In the genomic region with DNA sequence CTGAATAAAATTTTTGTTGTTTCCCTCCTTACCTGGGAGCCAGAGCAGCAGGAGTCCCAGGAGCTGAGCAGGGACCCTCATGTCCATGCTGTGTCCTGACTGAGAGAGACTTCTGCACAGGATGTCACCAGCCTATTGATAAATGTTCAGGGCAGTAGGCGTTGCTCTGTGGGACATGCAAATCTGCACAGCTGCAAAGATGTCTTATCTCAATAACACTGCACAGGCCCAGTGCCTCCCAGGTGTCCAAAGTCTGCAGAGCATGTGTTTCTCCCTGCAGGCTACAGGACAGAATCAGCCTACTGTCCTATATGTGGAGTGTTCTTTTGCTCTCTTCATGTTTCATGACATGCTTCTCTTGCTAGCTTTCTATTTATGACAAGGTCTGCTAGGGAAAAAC, we compare ENCODE assay signal across 8 cellular contexts.
A peak's percentile ranks its signal among the peaks of the same experiment; 100 is the strongest.
DNase-seq lines count a peak whose midpoint lies in the region; ATAC-seq, FAIRE-seq and TF ChIP-seq lines count a peak whose summit lies in the region.
"Not testable (repeated sequence)": the region's sequence is repeated elsewhere in the genome, so short reads cannot be mapped to it uniquely, and the experiment has no call there.

No MANE protein-coding gene starts in this region.

- H3K4me1 Mint-ChIP-seq in activated B cell treated with CpG ODN at 0.5 μM for 24 hours, result peaks cover 15% of the 10 kb centered on the region

- H3K9ac ChIP-seq in BLaER1, result not testable (repeated sequence)

- peak; percentile 87 for ATAC-seq in GM18907 (IDR thresholded peaks at IDR 0.05; ENCODE audit: unreplicated experiment)
- ATAC-seq in GM21423 (IDR thresholded peaks at IDR 0.05; ENCODE audit: unreplicated experiment), result peak; percentile 51
- peak; percentile 90 for ATAC-seq in HG02678 (IDR thresholded peaks at IDR 0.05; ENCODE audit: unreplicated experiment)
- ATAC-seq in HG03095 (IDR thresholded peaks at IDR 0.05; ENCODE audit: unreplicated experiment), result peak; percentile 70
- ATAC-seq in activated B cell treated with CpG ODN at 0.5 μM for 24 hours (ENCODE audit: low read depth), result peak; percentile 76

- not testable (repeated sequence) for H3K27ac Mint-ChIP-seq in activated B cell treated with CpG ODN at 0.5 μM for 24 hours

- H3K36me3 Mint-ChIP-seq in activated B cell treated with CpG ODN at 0.5 μM for 24 hours (ENCODE audit: low read depth), result not testable (repeated sequence)

- not testable (repeated sequence) for FAIRE-seq in small intestine (lab: Jason Lieb, UNC)

- peak; percentile 77 for DNase-seq in NAMALWA (ENCODE audit: low spot score)
- not testable (repeated sequence) for DNase-seq in activated B cell treated with CpG ODN at 0.5 μM for 24 hours
- peak; percentile 3 for DNase-seq in small intestine

- not testable (repeated sequence) for H3K36me3 ChIP-seq in BLaER1; small intestine (ENCODE audit: control insufficient read depth in 2 of 2, insufficient read depth in 2 of 2, low read length in 2 of 2)

- H3K4me1 ChIP-seq in BLaER1; small intestine (ENCODE audit: control insufficient read depth in 2 of 2, insufficient read depth in 1 of 2, low read depth in 1 of 2, low read length in 1 of 2): not testable (repeated sequence)

- not testable (repeated sequence) for H4K20me1 ChIP-seq in BLaER1

- H3K4me3 ChIP-seq in BLaER1; small intestine (ENCODE audit: low read depth in 1 of 2, low read length in 2 of 2): not testable (repeated sequence)

- intact Hi-C loops in activated B cell treated with CpG ODN at 0.5 μM for 24 hours (cut with micrococcal nuclease), result not testable (repeated sequence)

- POLR2A ChIA-PET in activated B cell treated with CpG ODN at 0.5 μM for 24 hours (lab: Charles Lee), result not testable (repeated sequence)

- H3K9me3 Mint-ChIP-seq in activated B cell treated with CpG ODN at 0.5 μM for 24 hours, result not testable (repeated sequence)

- not testable (repeated sequence) for TF ChIP-seq CTCF in activated B cell treated with CpG ODN at 0.5 μM for 24 hours (IDR thresholded peaks at IDR 0.05)

- H3K27ac ChIP-seq in BLaER1; small intestine (ENCODE audit: low read depth in 1 of 2, low read length in 1 of 2): not testable (repeated sequence)

- not testable (repeated sequence) for H3K27me3 Mint-ChIP-seq in activated B cell treated with CpG ODN at 0.5 μM for 24 hours

- not testable (repeated sequence) for H3K27me3 ChIP-seq in BLaER1; small intestine (ENCODE audit: control insufficient read depth in 2 of 2, insufficient read depth in 2 of 2, low read length in 2 of 2)

- WGBS in small intestine, 3 donors, result 8 to 33% (median 13%) methylated on average over 1 of the region's 1 CpG

- H3K4me2 ChIP-seq in BLaER1, result peak overlapping the region; percentile 22; the same call in 1 of the 2 replicates

- H3K4me3 Mint-ChIP-seq in activated B cell treated with CpG ODN at 0.5 μM for 24 hours, result peak overlapping the region; percentile 60

- H3K9me3 ChIP-seq in BLaER1; small intestine (ENCODE audit: control insufficient read depth, low read depth): not testable (repeated sequence)

- CTCF ChIA-PET in activated B cell treated with CpG ODN at 0.5 μM for 24 hours (lab: Charles Lee), result not testable (repeated sequence)
